Comparison of ENCODE assay signal across 8 cellular contexts in genomic region chr4:159175165-159175988, GRCh38.
DNase-seq lines count a peak whose midpoint lies in the region; ATAC-seq and TF ChIP-seq lines count a peak whose summit lies in the region.

No MANE protein-coding gene starts in this region.

- H3K27me3 ChIP-seq in Caco-2 (replicated peaks; ENCODE audit: control insufficient read depth, insufficient read depth, low read length): no peaks in the 10 kb centered on the region
- no peaks in the 10 kb centered on the region for H3K27me3 ChIP-seq in naive thymus-derived CD4-positive, alpha-beta T cell (ENCODE audit: control insufficient read depth in 2 of 2, insufficient read depth in 2 of 2, low read length in 2 of 2)

- CTCF ChIA-PET in Caco-2 (lab: Charles Lee): interaction anchor here (1.0 kb wide), 1 partner anchor 319 kb away, joined by 6 read pairs; no protein-coding TSS in a partner anchor
- CTCF ChIA-PET in naive thymus-derived CD4-positive, alpha-beta T cell (lab: Charles Lee): no interaction called here

- BruUV-seq in Caco-2 (replicated peaks; lab: Mats Ljungman, UMichigan): TSS peak; percentile 38

- no peaks in the 10 kb centered on the region for H3K27me3 Mint-ChIP-seq in Caco-2 (ENCODE audit: insufficient read depth, unreplicated experiment)
- peaks cover 0 to 8% (median 0%) of the 10 kb centered on the region in 5 donors for H3K27me3 Mint-ChIP-seq in naive thymus-derived CD4-positive, alpha-beta T cell
- H3K27me3 Mint-ChIP-seq in stimulated activated memory B cell treated with anti-CD40 and anti-IgM and Interleukin-4, amounts not matched to agents 10 μg/mL and 1 μg/mL and 100 μg/mL, for 72 hours: peaks cover 24% of the 10 kb centered on the region

- no peaks in the 10 kb centered on the region for H3K9me3 Mint-ChIP-seq in Caco-2 (ENCODE audit: unreplicated experiment)
- H3K9me3 Mint-ChIP-seq in naive thymus-derived CD4-positive, alpha-beta T cell: no peaks in the 10 kb centered on the region
- no peaks in the 10 kb centered on the region for H3K9me3 Mint-ChIP-seq in stimulated activated memory B cell treated with anti-CD40 and anti-IgM and Interleukin-4, amounts not matched to agents 10 μg/mL and 1 μg/mL and 100 μg/mL, for 72 hours

- TF ChIP-seq POLR2A in erythroblast (IDR thresholded peaks at IDR 0.05; ENCODE audit: low read length): no peak

- H3K4me1 ChIP-seq in Caco-2: peaks cover 64% of the 10 kb centered on the region
- H3K4me1 ChIP-seq in naive thymus-derived CD4-positive, alpha-beta T cell (ENCODE audit: control insufficient read depth in 2 of 2, insufficient read depth in 2 of 2, low read length in 2 of 2): peaks cover 0 to 4% of the 10 kb centered on the region in 2 donors

- peak overlapping the region; percentile 63 for H3K4me3 Mint-ChIP-seq in Caco-2 (ENCODE audit: unreplicated experiment)
- peak overlapping the region in 3 of 10 donors; percentile 0 to 45 (median 24) for H3K4me3 Mint-ChIP-seq in naive thymus-derived CD4-positive, alpha-beta T cell
- H3K4me3 Mint-ChIP-seq in stimulated activated memory B cell treated with anti-CD40 and anti-IgM and Interleukin-4, amounts not matched to agents 10 μg/mL and 1 μg/mL and 100 μg/mL, for 72 hours: no peak overlapping the region

- TF ChIP-seq CTCF in Caco-2 (IDR thresholded peaks at IDR 0.05; ENCODE audit: insufficient read depth in 1 of 2, low read depth in 1 of 2, low read length in 1 of 2, severe bottlenecking in 1 of 2, unreplicated experiment in 1 of 2) (peak; percentile 63 to 65), GM20000 (IDR thresholded peaks at IDR 0.05; ENCODE audit: extremely low read depth, missing control alignments) (peak; percentile 33)

- no peaks in the 10 kb centered on the region for H3K36me3 Mint-ChIP-seq in Caco-2 (ENCODE audit: insufficient read depth, unreplicated experiment)
- H3K36me3 Mint-ChIP-seq in naive thymus-derived CD4-positive, alpha-beta T cell: no peaks in the 10 kb centered on the region
- no peaks in the 10 kb centered on the region for H3K36me3 Mint-ChIP-seq in stimulated activated memory B cell treated with anti-CD40 and anti-IgM and Interleukin-4, amounts not matched to agents 10 μg/mL and 1 μg/mL and 100 μg/mL, for 72 hours

- intact Hi-C loops in Caco-2 (cut with micrococcal nuclease; ENCODE audit: unreplicated experiment): loop anchor here (1.0 to 5.0 kb wide), 9 partner anchors 28 to 503 kb away; partner anchors contain the start of genes C4orf46, ETFDH and PPID
- intact Hi-C loops in naive thymus-derived CD4-positive, alpha-beta T cell (cut with micrococcal nuclease): loop anchor here (1.0 to 10.0 kb wide), 10 partner anchors 27 to 922 kb away; partner anchors contain the start of genes C4orf46 (in 1 of the 2), FNIP2 (in 1 of the 2) and RAPGEF2 (in 1 of the 2)

- peak overlapping the region; percentile 22 for H3K4me3 ChIP-seq in Caco-2 (ENCODE audit: low read depth, low read length)
- H3K4me3 ChIP-seq in naive thymus-derived CD4-positive, alpha-beta T cell (ENCODE audit: low read length): no peak overlapping the region

- peak; percentile 91 for ATAC-seq in naive thymus-derived CD4-positive, alpha-beta T cell
- ATAC-seq in stimulated activated memory B cell treated with anti-CD40 and anti-IgM and Interleukin-4, amounts not matched to agents 10 μg/mL and 1 μg/mL and 100 μg/mL, for 72 hours: peak; percentile 81

- no peaks in the 10 kb centered on the region for H3K9me3 ChIP-seq in Caco-2
- no peaks in the 10 kb centered on the region for H3K9me3 ChIP-seq in naive thymus-derived CD4-positive, alpha-beta T cell (ENCODE audit: control insufficient read depth in 2 of 3, low read length in 3 of 3)

- no peak overlapping the region for H3K27ac ChIP-seq in naive thymus-derived CD4-positive, alpha-beta T cell (ENCODE audit: low read depth, low read length)

- POLR2A ChIA-PET in Caco-2 (lab: Charles Lee): no interaction called here
- POLR2A ChIA-PET in naive thymus-derived CD4-positive, alpha-beta T cell (lab: Charles Lee): no interaction called here

- DNase-seq in Caco-2: peak; percentile 82 to 86
- DNase-seq in GM20000 (ENCODE audit: low spot score): peak; percentile 24
- peak; percentile 57 for DNase-seq in HPDE6-E6E7 (ENCODE audit: extremely low spot score)
- DNase-seq in NOMO-1 (lab: John Stamatoyannopoulos, UW; ENCODE audit: unreplicated experiment in 2 of 2): peak; percentile 60 to 62
- DNase-seq in activated CD8-positive, alpha-beta memory T cell treated with anti-CD3 and anti-CD28 coated beads, Interleukin-2, amount 50 U/mL, for 24 hours (ENCODE audit: extremely low read depth): peak; percentile 21
- DNase-seq in erythroblast (lab: John Stamatoyannopoulos, UW): peak; percentile 86 to 92
- peak; percentile 9 to 76 (median 69) for DNase-seq in naive thymus-derived CD4-positive, alpha-beta T cell

- peaks cover 73% of the 10 kb centered on the region for H3K4me1 Mint-ChIP-seq in Caco-2 (ENCODE audit: low read depth, unreplicated experiment)
- peaks cover 13 to 63% (median 31%) of the 10 kb centered on the region in 7 donors for H3K4me1 Mint-ChIP-seq in naive thymus-derived CD4-positive, alpha-beta T cell
- peaks cover 70% of the 10 kb centered on the region for H3K4me1 Mint-ChIP-seq in stimulated activated memory B cell treated with anti-CD40 and anti-IgM and Interleukin-4, amounts not matched to agents 10 μg/mL and 1 μg/mL and 100 μg/mL, for 72 hours

- peak overlapping the region; percentile 71 for H3K27ac Mint-ChIP-seq in Caco-2 (ENCODE audit: unreplicated experiment)
- H3K27ac Mint-ChIP-seq in naive thymus-derived CD4-positive, alpha-beta T cell: peak overlapping the region in 2 of 9 donors; percentile 6 to 76
- H3K27ac Mint-ChIP-seq in stimulated activated memory B cell treated with anti-CD40 and anti-IgM and Interleukin-4, amounts not matched to agents 10 μg/mL and 1 μg/mL and 100 μg/mL, for 72 hours: no peak overlapping the region

- no peaks in the 10 kb centered on the region for H3K36me3 ChIP-seq in Caco-2 (ENCODE audit: control insufficient read depth, insufficient read depth, low read length)
- no peaks in the 10 kb centered on the region for H3K36me3 ChIP-seq in naive thymus-derived CD4-positive, alpha-beta T cell (ENCODE audit: control insufficient read depth in 2 of 3, insufficient read depth in 3 of 3, low read length in 3 of 3)

Comparison
In these comparisons a context has a peak if more than half of its experiments do, and no peak if none do; other contexts are left out.
1. DNase-seq: peak in every context shown above with its lines; median percentile 89 in erythroblast; 84 in Caco-2; 69 in naive thymus-derived CD4-positive, alpha-beta T cell; 61 in NOMO-1; 57 in HPDE6-E6E7; 24 in GM20000; 21 in activated CD8-positive, alpha-beta memory T cell treated with anti-CD3 and anti-CD28 coated beads, Interleukin-2, amount 50 U/mL, for 24 hours.